Comparison of ENCODE assay signal across 8 cellular contexts in genomic region chr4:163558539-163559044, GRCh38.
A peak's percentile ranks its signal among the peaks of the same experiment; 100 is the strongest.
DNase-seq lines count a peak whose midpoint lies in the region; ATAC-seq and TF ChIP-seq lines count a peak whose summit lies in the region.

No MANE protein-coding gene starts in this region.

- H3K27ac Mint-ChIP-seq in activated naive CD4-positive, alpha-beta T cell treated with anti-CD3 and anti-CD28 coated beads for 36 hours, result no peak overlapping the region

- POLR2A ChIA-PET in PC-3 (lab: Charles Lee; ENCODE audit: unreplicated experiment) (no interaction called here), RWPE1 (lab: Yijun Ruan, JAX; ENCODE audit: low non-redundant PET) (no interaction called here)

- no peak overlapping the region for H3K4me2 ChIP-seq in PC-3 (ENCODE audit: low read length)

- H3K9me2 ChIP-seq in PC-3 (replicated peaks; ENCODE audit: low read length), result no peaks in the 10 kb centered on the region

- H3K36me3 Mint-ChIP-seq in activated naive CD4-positive, alpha-beta T cell treated with anti-CD3 and anti-CD28 coated beads for 36 hours (ENCODE audit: low read depth), result peaks cover 1% of the 10 kb centered on the region

- in situ Hi-C loops in transverse colon (cut with MboI; ENCODE audit: low pct_ligation_motif_present in 1 of 4, low pct_unique_long_range_greater_than_20kb in 1 of 4, low sequenced_read_pairs in 3 of 4), result loop anchor here in 3 of 4 donors (10.0 to 25.0 kb wide), 3 partner anchors 106 to 1179 kb away; no protein-coding TSS in a partner anchor

- no TSS peak for BruUV-seq in PC-3 (replicated peaks; lab: Mats Ljungman, UMichigan)

- H3K27me3 Mint-ChIP-seq in activated naive CD4-positive, alpha-beta T cell treated with anti-CD3 and anti-CD28 coated beads for 36 hours (ENCODE audit: low read depth), result no peaks in the 10 kb centered on the region

- no peaks in the 10 kb centered on the region for H3K4me1 ChIP-seq in body of pancreas
- H3K4me1 ChIP-seq in transverse colon, result peaks cover 0 to 10% (median 0%) of the 10 kb centered on the region in 4 donors
- no peaks in the 10 kb centered on the region for H3K4me1 ChIP-seq in PC-3 (ENCODE audit: insufficient read depth, low read length)

- H3K4me3 ChIP-seq in body of pancreas, result no peak overlapping the region
- H3K4me3 ChIP-seq in transverse colon, result no peak overlapping the region
- no peak overlapping the region for H3K4me3 ChIP-seq in PC-3 (ENCODE audit: low read length)

- no peaks in the 10 kb centered on the region for H3K79me2 ChIP-seq in PC-3 (ENCODE audit: low read length)

- no peak overlapping the region for H3K9ac ChIP-seq in PC-3 (ENCODE audit: low read length)

- H3K9me3 ChIP-seq in body of pancreas (no peaks in the 10 kb centered on the region), transverse colon (no peaks in the 10 kb centered on the region), PC-3 (ENCODE audit: low read length) (no peaks in the 10 kb centered on the region)

- H3K27ac ChIP-seq in body of pancreas (peak overlapping the region in 1 of 4 donors; percentile 43), transverse colon (peak overlapping the region; percentile 41 to 66 (median 52)), PC-3 (ENCODE audit: low read length) (no peak overlapping the region), RWPE1 (no peak overlapping the region)

- intact Hi-C loops in activated naive CD4-positive, alpha-beta T cell treated with anti-CD3 and anti-CD28 coated beads for 36 hours (cut with micrococcal nuclease), result no loop called here
- intact Hi-C loops in body of pancreas (cut with DNase I) (loop anchor here (10.0 kb wide), 1 partner anchor 1186 kb away; no protein-coding TSS in a partner anchor), transverse colon (cut with DNase I; ENCODE audit: low total_unique reads) (no loop called here), PC-3 (cut with micrococcal nuclease) (loop anchor here (10.0 kb wide), 1 partner anchor 376 kb away; no protein-coding TSS in a partner anchor)

- peaks cover 10% of the 10 kb centered on the region for H3K9me3 Mint-ChIP-seq in activated naive CD4-positive, alpha-beta T cell treated with anti-CD3 and anti-CD28 coated beads for 36 hours

- H3K4me3 Mint-ChIP-seq in activated naive CD4-positive, alpha-beta T cell treated with anti-CD3 and anti-CD28 coated beads for 36 hours, result peak overlapping the region; percentile 1

- CTCF ChIA-PET in activated naive CD4-positive, alpha-beta T cell treated with anti-CD3 and anti-CD28 coated beads for 36 hours (lab: Charles Lee), result interaction anchor here (0.5 to 1.4 kb wide), 2 partner anchors 169 to 1173 kb away, joined by 3 read pairs; no protein-coding TSS in a partner anchor
- CTCF ChIA-PET in PC-3 (lab: Charles Lee), result no interaction called here
- CTCF ChIA-PET in RWPE1 (lab: Yijun Ruan, JAX), result interaction anchor here (0.7 kb wide), 2 partner anchors 73 to 463 kb away, joined by 3 read pairs; no protein-coding TSS in a partner anchor

- no peak for TF ChIP-seq EP300 in transverse colon (IDR thresholded peaks at IDR 0.05; ENCODE audit: low read depth)

- H3K27me3 ChIP-seq in body of pancreas (no peaks in the 10 kb centered on the region), transverse colon (no peaks in the 10 kb centered on the region), PC-3 (ENCODE audit: low read length) (no peaks in the 10 kb centered on the region)

- ATAC-seq in HG03378 (IDR thresholded peaks at IDR 0.05; ENCODE audit: unreplicated experiment) (peak; percentile 60), body of pancreas (peak; percentile 40), PC-3 (no peak)

- 21 to 36% methylated on average over 6 of the region's 6 CpGs for WGBS in body of pancreas, 2 donors
- WGBS in transverse colon (ENCODE audit: low coverage in 1 of 2), 2 donors, result 3 to 34% methylated on average over 6 of the region's 6 CpGs

- DNase-seq in activated naive CD4-positive, alpha-beta T cell treated with anti-CD3 and anti-CD28 coated beads for 36 hours, result peak; percentile 6
- no peak for DNase-seq in activated naive CD4-positive, alpha-beta T cell (lab: John Stamatoyannopoulos, UW)
- DNase-seq in body of pancreas (peak in 2 of 4 donors; percentile 13 to 42), transverse colon (peak; percentile 21), PC-3 (no peak), RWPE1 (ENCODE audit: low spot score) (no peak)
- no peak for DNase-seq in NK-92 treated with Interleukin-12 subunit alpha and Interleukin-12 subunit beta, amount 100 ng/mL, for 24 hours (lab: John Stamatoyannopoulos, UW)

- H4K20me1 ChIP-seq in PC-3 (ENCODE audit: low read length), result no peaks in the 10 kb centered on the region

- H3K36me3 ChIP-seq in body of pancreas (replicated peaks in 1 of 2; ENCODE audit: insufficient read depth in 1 of 2, low read depth in 2 of 2), result no peaks in the 10 kb centered on the region
- H3K36me3 ChIP-seq in transverse colon, result no peaks in the 10 kb centered on the region
- H3K36me3 ChIP-seq in PC-3 (ENCODE audit: low read depth, low read length), result no peaks in the 10 kb centered on the region

- H2AFZ ChIP-seq in PC-3 (ENCODE audit: low read length), result no peak overlapping the region

- H3K4me1 Mint-ChIP-seq in activated naive CD4-positive, alpha-beta T cell treated with anti-CD3 and anti-CD28 coated beads for 36 hours (ENCODE audit: low read depth), result peaks cover 24% of the 10 kb centered on the region

- H3F3A ChIP-seq in PC-3 (ENCODE audit: low read length, unreplicated experiment), result no peaks in the 10 kb centered on the region

- TF ChIP-seq POLR2A in body of pancreas (IDR thresholded peaks at IDR 0.05), result no peak
- TF ChIP-seq POLR2A in transverse colon (IDR thresholded peaks at IDR 0.05), result peak; percentile 34

- TF ChIP-seq CTCF in body of pancreas (IDR thresholded peaks at IDR 0.05), result no peak
- no peak for TF ChIP-seq CTCF in transverse colon (IDR thresholded peaks at IDR 0.05)
- no peak for TF ChIP-seq CTCF in PC-3 (conservative IDR thresholded peaks at IDR 0.05; ENCODE audit: low read depth, low read length)
- TF ChIP-seq CTCF in RWPE1 (conservative IDR thresholded peaks at IDR 0.05; ENCODE audit: low read depth), result no peak

Comparison
In these comparisons a context has a peak if more than half of its experiments do, and no peak if none do; other contexts are left out.
1. DNase-seq: peak in activated naive CD4-positive, alpha-beta T cell treated with anti-CD3 and anti-CD28 coated beads for 36 hours (single experiment) and transverse colon (single experiment); none in activated naive CD4-positive, alpha-beta T cell (0 of 4), PC-3 (single experiment), RWPE1 (single experiment) and NK-92 treated with Interleukin-12 subunit alpha and Interleukin-12 subunit beta, amount 100 ng/mL, for 24 hours (single experiment).
2. H3K27ac ChIP-seq: peak in transverse colon (4 of 4); none in PC-3 (single experiment) and RWPE1 (single experiment).
3. intact Hi-C loops: an anchor here in body of pancreas (10.0 kb wide) and PC-3 (10.0 kb wide); none called in activated naive CD4-positive, alpha-beta T cell treated with anti-CD3 and anti-CD28 coated beads for 36 hours and transverse colon.